ENCODE assay signal across 10 cellular contexts in genomic region chr6:154410215-154410614, GRCh38. TPM values are rescaled to one million over a fixed set of nuclear protein-coding genes. Genes with fewer than 3 reads are reported as not detected.
DNase-seq lines count a peak whose midpoint lies in the region; ATAC-seq, FAIRE-seq and TF ChIP-seq lines count a peak whose summit lies in the region.
"Had no signal": no experiment of that assay in that cellular context is flagged by ENCODE, and none has a peak within 500 bp of the region (broad histone marks: within the 10 kb centered on the region; RNA-seq: fewer than 3 reads in every experiment).

No MANE protein-coding gene starts in this region.

- H3K9me2 ChIP-seq in PC-3 (replicated peaks; ENCODE audit: low read length), result no peaks in the 10 kb centered on the region

- no peak for FAIRE-seq in H1 (lab: Jason Lieb, UNC)

- no peak overlapping the region for H4K8ac ChIP-seq in H1 (ENCODE audit: extremely low read depth, insufficient read depth, low read length)

- peak overlapping the region; percentile 50; the same call in 1 of the 2 replicates for H3K9ac ChIP-seq in PC-3 (ENCODE audit: low read length)
- H3K9ac ChIP-seq in H1 (replicated peaks in 1 of 4; ENCODE audit: extremely low read depth in 1 of 4, low read depth in 3 of 4, low read length in 3 of 4), result no peak overlapping the region

- H3K4me3 Mint-ChIP-seq in mesothelial cell of epicardium, result no peak overlapping the region
- H3K4me3 Mint-ChIP-seq in activated T-helper 1 cell treated with anti-CD3 and anti-CD28 coated beads, Interleukin-12 subunit alpha, Interleukin-12 subunit beta, Interleukin-2, Interleukin-4 antibody, amounts not matched to agents 30 ng/mL and 10 ng/mL and 1 ng/mL, durations not matched to agents 14 hours and 24 hours and 36 hours, result no peak overlapping the region
- H3K4me3 Mint-ChIP-seq: stimulated activated naive CD8-positive, alpha-beta T cell treated with anti-CD3 and anti-CD28 coated beads, Interleukin-15, Interleukin-2, amounts not matched to agents 100 ng/mL and 50 ng/mL, for 24 hours had no signal

- no peak overlapping the region for H3K14ac ChIP-seq in H1 (ENCODE audit: insufficient read length)

- H2BK15ac ChIP-seq in H1 (ENCODE audit: low read length), result no peak overlapping the region

- TF ChIP-seq RAD21 in H1 (IDR thresholded peaks at IDR 0.05 in 1 of 2, conservative IDR thresholded peaks at IDR 0.05 in 1 of 2; ENCODE audit: low read depth in 2 of 2, low read length in 2 of 2), result no peak

- H3K27ac ChIP-seq in PC-3 (ENCODE audit: low read length) (peak overlapping the region; percentile 81), H1 (ENCODE audit: low read depth, low read length) (no peak overlapping the region), transverse colon (peak overlapping the region; percentile 71 to 84 (median 82))

- peak overlapping the region; percentile 90; the same call in 1 of the 2 replicates for H2BK20ac ChIP-seq in H1 (ENCODE audit: low read length)

- H3K79me1 ChIP-seq in H1 (ENCODE audit: low read depth, low read length), result no peaks in the 10 kb centered on the region

- TF ChIP-seq POLR2A in H1 (IDR thresholded peaks at IDR 0.05; ENCODE audit: control extremely low read depth in 1 of 2, low read depth in 2 of 2, low read length in 2 of 2) (no peak), transverse colon (IDR thresholded peaks at IDR 0.05) (no peak)

- 83% methylated on average over 6 of the region's 6 CpGs; no CpG with 5 or more reads in 1 of the 2 experiments for WGBS in H1 (ENCODE audit: extremely low coverage in 1 of 2, insufficient coverage in 1 of 2, insufficient read length in 1 of 2, insufficient replicate concordance in 2 of 2, low coverage in 1 of 2, low lambda C conversion rate in 2 of 2, missing lambda C conversion rate in 1 of 2), 2 experiments
- WGBS in transverse colon (ENCODE audit: low coverage in 1 of 2), 2 donors, result 49 to 63% methylated on average over 5 to 6 of the region's 6 CpGs

- H3K27me3 Mint-ChIP-seq in mesothelial cell of epicardium (ENCODE audit: low read depth), result no peaks in the 10 kb centered on the region
- peaks cover 6% of the 10 kb centered on the region for H3K27me3 Mint-ChIP-seq in activated T-helper 1 cell treated with anti-CD3 and anti-CD28 coated beads, Interleukin-12 subunit alpha, Interleukin-12 subunit beta, Interleukin-2, Interleukin-4 antibody, amounts not matched to agents 30 ng/mL and 10 ng/mL and 1 ng/mL, durations not matched to agents 14 hours and 24 hours and 36 hours (ENCODE audit: insufficient read depth)

- 0 out of 2 replicates have a peak overlapping the region, but pooled peaks have one; percentile 85 for H2BK5ac ChIP-seq in H1 (ENCODE audit: low read depth, low read length)

- peak overlapping the region; percentile 56; the same call in 1 of the 2 replicates for H2AFZ ChIP-seq in PC-3 (ENCODE audit: low read length)
- no peak overlapping the region for H2AFZ ChIP-seq in H1 (ENCODE audit: low read length)

- H3K4me3 ChIP-seq in PC-3 (ENCODE audit: low read length), result peak overlapping the region; percentile 47
- H3K4me3 ChIP-seq in H1 (ENCODE audit: extremely low read depth in 1 of 4, insufficient read depth in 2 of 4, low read depth in 3 of 4, low read length in 4 of 4), result no peak overlapping the region
- no peak overlapping the region for H3K4me3 ChIP-seq in transverse colon

- H3F3A ChIP-seq in PC-3 (ENCODE audit: low read length, unreplicated experiment), result peaks cover 5% of the 10 kb centered on the region

- H3K27ac Mint-ChIP-seq in mesothelial cell of epicardium, result peak overlapping the region; percentile 95
- H3K27ac Mint-ChIP-seq in activated T-helper 1 cell treated with anti-CD3 and anti-CD28 coated beads, Interleukin-12 subunit alpha, Interleukin-12 subunit beta, Interleukin-2, Interleukin-4 antibody, amounts not matched to agents 30 ng/mL and 10 ng/mL and 1 ng/mL, durations not matched to agents 14 hours and 24 hours and 36 hours, result no peak overlapping the region
- H3K27ac Mint-ChIP-seq: stimulated activated naive CD8-positive, alpha-beta T cell treated with anti-CD3 and anti-CD28 coated beads, Interleukin-15, Interleukin-2, amounts not matched to agents 100 ng/mL and 50 ng/mL, for 24 hours had no signal

- TSS peak; percentile 69 for BruUV-seq in PC-3 (replicated peaks; lab: Mats Ljungman, UMichigan)

- H3K36me3 Mint-ChIP-seq in mesothelial cell of epicardium, result peaks cover 23% of the 10 kb centered on the region
- no peaks in the 10 kb centered on the region for H3K36me3 Mint-ChIP-seq in activated T-helper 1 cell treated with anti-CD3 and anti-CD28 coated beads, Interleukin-12 subunit alpha, Interleukin-12 subunit beta, Interleukin-2, Interleukin-4 antibody, amounts not matched to agents 30 ng/mL and 10 ng/mL and 1 ng/mL, durations not matched to agents 14 hours and 24 hours and 36 hours (ENCODE audit: low read depth)

- H4K20me1 ChIP-seq in PC-3 (ENCODE audit: low read length) (no peaks in the 10 kb centered on the region), H1 (replicated peaks in 1 of 2; ENCODE audit: control insufficient read depth in 1 of 2, insufficient read depth in 2 of 2, low read length in 2 of 2) (no peaks in the 10 kb centered on the region)

- H3K4me1 Mint-ChIP-seq in mesothelial cell of epicardium, result peaks cover 24% of the 10 kb centered on the region
- peaks cover 6% of the 10 kb centered on the region for H3K4me1 Mint-ChIP-seq in activated T-helper 1 cell treated with anti-CD3 and anti-CD28 coated beads, Interleukin-12 subunit alpha, Interleukin-12 subunit beta, Interleukin-2, Interleukin-4 antibody, amounts not matched to agents 30 ng/mL and 10 ng/mL and 1 ng/mL, durations not matched to agents 14 hours and 24 hours and 36 hours (ENCODE audit: low read depth)

- DNase-seq in PC-3 (no peak), H1 (ENCODE audit: low read depth in 1 of 2, low spot score in 2 of 2) (no peak), mesothelial cell of epicardium (ENCODE audit: low spot score in 2 of 2, unreplicated experiment in 2 of 2) (no peak), transverse colon (no peak), HK-2 (ENCODE audit: unreplicated experiment) (no peak), NCI-H1105 (lab: John Stamatoyannopoulos, UW) (no peak)
- DNase-seq in activated T-helper 1 cell treated with anti-CD3 and anti-CD28 coated beads, Interleukin-12 subunit alpha, Interleukin-12 subunit beta, Interleukin-2, Interleukin-4 antibody, amounts not matched to agents 30 ng/mL and 10 ng/mL and 1 ng/mL, durations not matched to agents 14 hours and 24 hours and 36 hours (ENCODE audit: low spot score), result no peak

- no peak overlapping the region for H3K18ac ChIP-seq in H1 (ENCODE audit: extremely low read depth, low read length)

- peaks cover 20% of the 10 kb centered on the region for H3K4me1 ChIP-seq in PC-3 (ENCODE audit: insufficient read depth, low read length)
- peaks cover 0 to 3% (median 0%) of the 10 kb centered on the region in 4 experiments; a peak in 1 of 7 replicates for H3K4me1 ChIP-seq in H1 (replicated peaks in 1 of 4; ENCODE audit: control insufficient read depth in 3 of 4, insufficient read depth in 4 of 4, low read length in 3 of 4)
- peaks cover 7 to 27% (median 19%) of the 10 kb centered on the region in 4 donors for H3K4me1 ChIP-seq in transverse colon

- no peaks in the 10 kb centered on the region for H3K79me2 ChIP-seq in PC-3 (ENCODE audit: low read length)
- no peaks in the 10 kb centered on the region for H3K79me2 ChIP-seq in H1 (ENCODE audit: control insufficient read depth in 1 of 2, insufficient read depth in 2 of 2, low read length in 2 of 2)

- intact Hi-C loops in PC-3 (cut with micrococcal nuclease) (loop anchor here (1.0 to 2.0 kb wide), 4 partner anchors 40 to 255 kb away; partner anchors contain the start of gene CNKSR3), transverse colon (cut with DNase I; ENCODE audit: low total_unique reads) (no loop called here)
- intact Hi-C loops in activated T-helper 1 cell treated with anti-CD3 and anti-CD28 coated beads, Interleukin-12 subunit alpha, Interleukin-12 subunit beta, Interleukin-2, Interleukin-4 antibody, amounts not matched to agents 30 ng/mL and 10 ng/mL and 1 ng/mL, durations not matched to agents 14 hours and 24 hours and 36 hours (cut with micrococcal nuclease), result loop anchor here (1.0 kb wide), 1 partner anchor 55 kb away; no protein-coding TSS in a partner anchor

- H3K36me3 ChIP-seq in PC-3 (ENCODE audit: low read depth, low read length) (no peaks in the 10 kb centered on the region), H1 (ENCODE audit: control insufficient read depth in 2 of 4, insufficient read depth in 4 of 4, low read length in 3 of 4) (peaks cover 0 to 5% (median 2%) of the 10 kb centered on the region in 4 experiments; a peak in 2 of 8 replicates), transverse colon (peaks cover 0 to 8% (median 0%) of the 10 kb centered on the region in 4 donors)

- TF ChIP-seq CTCF in PC-3 (conservative IDR thresholded peaks at IDR 0.05; ENCODE audit: low read depth, low read length) (no peak), H1 (IDR thresholded peaks at IDR 0.05; ENCODE audit: control extremely low read depth in 1 of 3, insufficient read depth in 1 of 3, low read depth in 1 of 3, low read length in 3 of 3) (no peak), mesothelial cell of epicardium (IDR thresholded peaks at IDR 0.05; ENCODE audit: unreplicated experiment) (no peak), transverse colon (IDR thresholded peaks at IDR 0.05) (no peak)

- H3K4ac ChIP-seq in H1 (replicated peaks; ENCODE audit: insufficient read length, low read depth, low read length), result no peak overlapping the region

- CTCF ChIA-PET in PC-3 (lab: Charles Lee) (interaction anchor here (0.6 kb wide), 1 partner anchor 23 kb away, joined by 3 read pairs; no protein-coding TSS in a partner anchor), H1 (lab: Charles Lee; ENCODE audit: partially characterized antibody) (no interaction called here)

- 0 out of 2 replicates have a peak overlapping the region, but pooled peaks have one; percentile 50 for H2BK12ac ChIP-seq in H1 (ENCODE audit: low read depth, low read length)

- H3K56ac ChIP-seq in H1 (replicated peaks; ENCODE audit: insufficient read length, low read depth, low read length), result no peak overlapping the region

- no peaks in the 10 kb centered on the region for H3K23me2 ChIP-seq in H1 (ENCODE audit: low read depth, low read length)

- H4K91ac ChIP-seq in H1 (replicated peaks; ENCODE audit: insufficient read length, low read length), result no peak overlapping the region

- POLR2A ChIA-PET in PC-3 (lab: Charles Lee; ENCODE audit: unreplicated experiment) (no interaction called here), H1 (lab: Charles Lee; ENCODE audit: partially characterized antibody) (no interaction called here)

- H2AK5ac ChIP-seq in H1 (ENCODE audit: low read depth, low read length), result no peak overlapping the region

- ATAC-seq in PC-3, result no peak; the same call in 1 of the 2 replicates
- no peak for ATAC-seq in GM21367 (IDR thresholded peaks at IDR 0.05; ENCODE audit: unreplicated experiment)

- no peak overlapping the region for H4K5ac ChIP-seq in H1 (ENCODE audit: insufficient read length, low read depth, low read length)

- no peaks in the 10 kb centered on the region for H3K9me3 Mint-ChIP-seq in mesothelial cell of epicardium
- no peaks in the 10 kb centered on the region for H3K9me3 Mint-ChIP-seq in activated T-helper 1 cell treated with anti-CD3 and anti-CD28 coated beads, Interleukin-12 subunit alpha, Interleukin-12 subunit beta, Interleukin-2, Interleukin-4 antibody, amounts not matched to agents 30 ng/mL and 10 ng/mL and 1 ng/mL, durations not matched to agents 14 hours and 24 hours and 36 hours
- H3K9me3 Mint-ChIP-seq: stimulated activated naive CD8-positive, alpha-beta T cell treated with anti-CD3 and anti-CD28 coated beads, Interleukin-15, Interleukin-2, amounts not matched to agents 100 ng/mL and 50 ng/mL, for 24 hours had no signal

- no peak overlapping the region for H2BK120ac ChIP-seq in H1 (replicated peaks; ENCODE audit: low read depth, low read length)

- in situ Hi-C loops in transverse colon (cut with MboI; ENCODE audit: low pct_ligation_motif_present in 1 of 4, low pct_unique_long_range_greater_than_20kb in 1 of 4, low sequenced_read_pairs in 3 of 4), result no loop called here

- H3K27me3 ChIP-seq in PC-3 (ENCODE audit: low read length) (no peaks in the 10 kb centered on the region), H1 (replicated peaks in 1 of 4; ENCODE audit: control insufficient read depth in 3 of 4, extremely low read depth in 1 of 4, insufficient read depth in 3 of 4, low read length in 3 of 4) (no peaks in the 10 kb centered on the region), transverse colon (no peaks in the 10 kb centered on the region)

- no peak overlapping the region for H3K23ac ChIP-seq in H1 (ENCODE audit: insufficient read length)

- no peaks in the 10 kb centered on the region for H3K9me3 ChIP-seq in PC-3 (ENCODE audit: low read length)
- H3K9me3 ChIP-seq in H1 (ENCODE audit: insufficient read depth in 2 of 2, low read depth in 1 of 2, low read length in 1 of 2), result no peaks in the 10 kb centered on the region
- H3K9me3 ChIP-seq in transverse colon, result no peaks in the 10 kb centered on the region

- H3K4me2 ChIP-seq in PC-3 (ENCODE audit: low read length), result peak overlapping the region; percentile 80
- no peak overlapping the region for H3K4me2 ChIP-seq in H1 (ENCODE audit: insufficient read depth in 1 of 2, low read depth in 2 of 2, low read length in 2 of 2)

- TF ChIP-seq EP300 in H1 (IDR thresholded peaks at IDR 0.05; ENCODE audit: borderline replicate concordance in 1 of 2, low read depth in 2 of 2, low read length in 2 of 2), result no peak
- no peak for TF ChIP-seq EP300 in transverse colon (IDR thresholded peaks at IDR 0.05; ENCODE audit: low read depth)

RNA-seq across cellular contexts. Expression of gene IPCEF1, which starts 53.6 kb away (rescaled TPM):
- total RNA-seq in PC-3 (2014; rRNA removed) (0.12 and 0.29 TPM in 2 replicates), mesothelial cell of epicardium (0.76 to 1.5 TPM (median 1.0 TPM) in 3 replicates), transverse colon (1 to 10 TPM in 3 of 4 donors, under 1 TPM in 1; 0.37 to 8.7 (median 3.8) TPM)
- 0.44 and 0.78 TPM in 2 replicates for total RNA-seq in H1 (2021; fragmentation: NEBNext Ultra II Directional; extraction: Animal tissue kit (Norgen Biotek cat#: 25700))
- polyA plus RNA-seq in H1 (2011; rRNA removed), result 0.05 and 0.41 TPM in 2 replicates
- polyA plus RNA-seq in H1 (2011; cell fraction: cytosol; rRNA removed), result 0.25 TPM
- 0.66 TPM for polyA plus RNA-seq in H1 (2011; cell fraction: nucleus; rRNA removed)
- polyA plus RNA-seq in H1 (2012, experiment 1 of 2), result 0.50 to 0.74 TPM (median 0.65 TPM) in 4 replicates
- polyA plus RNA-seq in H1 (2012, experiment 2 of 2), result 0.03 TPM
- 0.59 TPM for polyA plus RNA-seq in H1 (2013, experiment 1 of 2)
- 0.35 TPM for polyA plus RNA-seq in H1 (2013, experiment 2 of 2)
- polyA minus RNA-seq in H1 (2011; rRNA and poly(A)+ RNA removed), result 2.6 and 5.5 TPM in 2 replicates
- polyA minus RNA-seq in H1 (2011; cell fraction: cytosol; rRNA and poly(A)+ RNA removed), result not detected
- 2.3 TPM for polyA minus RNA-seq in H1 (2011; cell fraction: nucleus; rRNA and poly(A)+ RNA removed)
- 4.2 and 5.1 TPM in 2 replicates for total RNA-seq in activated T-helper 1 cell treated with anti-CD3 and anti-CD28 coated beads, Interleukin-12 subunit alpha, Interleukin-12 subunit beta, Interleukin-2, Interleukin-4 antibody, amounts not matched to agents 30 ng/mL and 10 ng/mL and 1 ng/mL, durations not matched to agents 14 hours and 24 hours and 36 hours
- total RNA-seq: NCI-H460 had no signal
